ENCODE assay signal across 19 cellular contexts in genomic region chrX:349702-350101, GRCh38.
"Had no signal": no experiment of that assay in that cellular context is flagged by ENCODE, and none has a peak within 500 bp of the region (broad histone marks: within the 10 kb centered on the region; RNA-seq: fewer than 3 reads in every experiment).

No MANE protein-coding gene starts in this region.

- H3K4me1 ChIP-seq: stomach, upper lobe of left lung had no signal

- H3K4me3 ChIP-seq: mucosa of descending colon, stomach, testis, upper lobe of left lung had no signal

- H3K27ac ChIP-seq: stomach, upper lobe of left lung had no signal

- H3K4me1 Mint-ChIP-seq: activated naive CD4-positive, alpha-beta T cell treated with anti-CD3 and anti-CD28 coated beads, Interleukin-2, amount 50 U/mL, for 24 hours had no signal

- ATAC-seq: activated CD4-positive, CD25-positive, alpha-beta regulatory T cell treated with anti-CD3 and anti-CD28 coated beads, Interleukin-2, amount 50 U/mL, for 24 hours; activated CD8-positive, alpha-beta T cell treated with anti-CD3 and anti-CD28 coated beads, Interleukin-2, amount 10 ng/mL, durations not matched to agents 7 days and 5 days; mucosa of descending colon; stimulated activated effector memory CD8-positive, alpha-beta T cell treated with anti-CD3 and anti-CD28 coated beads, Interleukin-12 subunit alpha, Interleukin-12 subunit beta, amount 100 ng/mL, for 72 hours had no signal

- H3K36me3 Mint-ChIP-seq: naive B cell; stimulated activated effector memory CD8-positive, alpha-beta T cell treated with anti-CD3 and anti-CD28 coated beads, Interleukin-12 subunit alpha, Interleukin-12 subunit beta, amount 100 ng/mL, for 72 hours had no signal

- H3K27ac Mint-ChIP-seq: activated CD4-positive, alpha-beta T cell treated with anti-CD3 and anti-CD28 coated beads, Interleukin-2, amount 10 ng/mL, durations not matched to agents 7 days and 5 days; activated CD8-positive, alpha-beta T cell treated with anti-CD3 and anti-CD28 coated beads, Interleukin-2, amount 10 ng/mL, durations not matched to agents 7 days and 5 days; activated naive CD4-positive, alpha-beta T cell treated with anti-CD3 and anti-CD28 coated beads, Interleukin-2, amount 50 U/mL, for 24 hours; stimulated activated effector memory CD8-positive, alpha-beta T cell treated with anti-CD3 and anti-CD28 coated beads, Interleukin-12 subunit alpha, Interleukin-12 subunit beta, amount 100 ng/mL, for 72 hours had no signal

- DNase-seq: activated CD4-positive, alpha-beta T cell treated with anti-CD3 and anti-CD28 coated beads, Interleukin-2, amount 10 ng/mL, durations not matched to agents 7 days and 5 days; activated CD8-positive, alpha-beta memory T cell treated with anti-CD3 and anti-CD28 coated beads, Interleukin-2, amount 50 U/mL, for 48 hours; activated CD8-positive, alpha-beta T cell treated with anti-CD3 and anti-CD28 coated beads, Interleukin-2, amount 10 ng/mL, durations not matched to agents 7 days and 5 days; activated gamma-delta T cell; erythroblast; foreskin melanocyte; mammary epithelial cell; naive B cell; retina; stimulated activated CD4-positive, alpha-beta T cell treated with anti-CD3 and anti-CD28 coated beads, Interleukin-15, amount 100 ng/mL, for 24 hours; stimulated activated CD4-positive, alpha-beta T cell treated with anti-CD3 and anti-CD28 coated beads, Interleukin-2, amount 100 ng/mL, for 48 hours; stomach; T1000; testis had no signal

- H3K27me3 ChIP-seq: stomach, testis, upper lobe of left lung had no signal

- H3K27me3 Mint-ChIP-seq: activated CD4-positive, alpha-beta T cell treated with anti-CD3 and anti-CD28 coated beads, Interleukin-2, amount 10 ng/mL, durations not matched to agents 7 days and 5 days; activated naive CD4-positive, alpha-beta T cell treated with anti-CD3 and anti-CD28 coated beads, Interleukin-2, amount 50 U/mL, for 24 hours; naive B cell had no signal

- H3K9me3 ChIP-seq: mucosa of descending colon, stomach, testis, upper lobe of left lung had no signal

- H3K9me3 Mint-ChIP-seq: activated CD4-positive, alpha-beta T cell treated with anti-CD3 and anti-CD28 coated beads, Interleukin-2, amount 10 ng/mL, durations not matched to agents 7 days and 5 days; activated naive CD4-positive, alpha-beta T cell treated with anti-CD3 and anti-CD28 coated beads, Interleukin-2, amount 50 U/mL, for 24 hours; naive B cell; stimulated activated effector memory CD8-positive, alpha-beta T cell treated with anti-CD3 and anti-CD28 coated beads, Interleukin-12 subunit alpha, Interleukin-12 subunit beta, amount 100 ng/mL, for 72 hours had no signal

- H3K4me3 Mint-ChIP-seq: activated CD4-positive, alpha-beta T cell treated with anti-CD3 and anti-CD28 coated beads, Interleukin-2, amount 10 ng/mL, durations not matched to agents 7 days and 5 days; activated CD8-positive, alpha-beta T cell treated with anti-CD3 and anti-CD28 coated beads, Interleukin-2, amount 10 ng/mL, durations not matched to agents 7 days and 5 days; activated naive CD4-positive, alpha-beta T cell treated with anti-CD3 and anti-CD28 coated beads, Interleukin-2, amount 50 U/mL, for 24 hours; naive B cell; stimulated activated effector memory CD8-positive, alpha-beta T cell treated with anti-CD3 and anti-CD28 coated beads, Interleukin-12 subunit alpha, Interleukin-12 subunit beta, amount 100 ng/mL, for 72 hours had no signal
